1 cellular context compared by ENCODE assay signal in the genomic region with DNA sequence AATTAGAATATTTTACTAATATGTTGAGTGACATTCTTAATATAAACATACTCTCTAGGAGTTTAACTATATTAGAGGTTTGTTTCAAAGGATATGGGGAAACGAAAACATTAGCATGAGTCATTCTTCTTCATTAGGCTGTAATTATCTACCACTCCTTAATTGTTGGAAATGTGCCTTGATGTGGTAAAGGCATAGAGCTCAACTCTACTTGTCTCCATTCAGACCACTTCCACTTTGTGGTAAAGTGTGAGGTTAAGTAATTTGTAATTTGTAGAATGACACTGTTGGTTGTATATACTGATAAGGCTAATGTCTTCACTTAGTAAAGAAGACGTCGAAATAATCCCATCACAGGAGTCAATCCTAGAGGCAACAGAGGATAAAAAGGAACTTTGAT.
A peak's percentile ranks its signal among the peaks of the same experiment; 100 is the strongest.
TF ChIP-seq lines count a peak whose summit lies in the region.

No MANE protein-coding gene starts in this region.

TF ChIP-seq in GM12878, 131 proteins besides CTCF, POLR2A, EP300 and RAD21 (continued from another document):
- TF ChIP-seq BRCA1 (IDR thresholded peaks at IDR 0.05; ENCODE audit: low read depth, low read length) (no peak), BMI1 (IDR thresholded peaks at IDR 0.05; ENCODE audit: borderline replicate concordance) (0 out of 2 replicates have a peak, but pooled peaks have one; percentile 29), YY1 (IDR thresholded peaks at IDR 0.05; ENCODE audit: low read depth, low read length) (no peak), KDM1A (IDR thresholded peaks at IDR 0.05; ENCODE audit: borderline replicate concordance) (no peak), ZNF274 (IDR thresholded peaks at IDR 0.05; ENCODE audit: insufficient read depth, insufficient read length) (no peak), NRF1 (conservative IDR thresholded peaks at IDR 0.05; ENCODE audit: low read depth, low read length) (no peak), YBX1 (IDR thresholded peaks at IDR 0.05) (no peak), ZNF24 (IDR thresholded peaks at IDR 0.05) (no peak), SREBF1 (IDR thresholded peaks at IDR 0.05; ENCODE audit: low read length) (no peak), FOS (IDR thresholded peaks at IDR 0.05; ENCODE audit: borderline replicate concordance, extremely low read depth, insufficient read length) (no peak)
- TF ChIP-seq, protein P1, sequence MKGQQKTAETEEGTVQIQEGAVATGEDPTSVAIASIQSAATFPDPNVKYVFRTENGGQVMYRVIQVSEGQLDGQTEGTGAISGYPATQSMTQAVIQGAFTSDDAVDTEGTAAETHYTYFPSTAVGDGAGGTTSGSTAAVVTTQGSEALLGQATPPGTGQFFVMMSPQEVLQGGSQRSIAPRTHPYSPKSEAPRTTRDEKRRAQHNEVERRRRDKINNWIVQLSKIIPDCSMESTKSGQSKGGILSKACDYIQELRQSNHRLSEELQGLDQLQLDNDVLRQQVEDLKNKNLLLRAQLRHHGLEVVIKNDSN (IDR thresholded peaks at IDR 0.05; ENCODE audit: borderline replicate concordance, extremely low read length, insufficient read depth, low read depth, low read length), result no peak
- TF ChIP-seq, protein P2, sequence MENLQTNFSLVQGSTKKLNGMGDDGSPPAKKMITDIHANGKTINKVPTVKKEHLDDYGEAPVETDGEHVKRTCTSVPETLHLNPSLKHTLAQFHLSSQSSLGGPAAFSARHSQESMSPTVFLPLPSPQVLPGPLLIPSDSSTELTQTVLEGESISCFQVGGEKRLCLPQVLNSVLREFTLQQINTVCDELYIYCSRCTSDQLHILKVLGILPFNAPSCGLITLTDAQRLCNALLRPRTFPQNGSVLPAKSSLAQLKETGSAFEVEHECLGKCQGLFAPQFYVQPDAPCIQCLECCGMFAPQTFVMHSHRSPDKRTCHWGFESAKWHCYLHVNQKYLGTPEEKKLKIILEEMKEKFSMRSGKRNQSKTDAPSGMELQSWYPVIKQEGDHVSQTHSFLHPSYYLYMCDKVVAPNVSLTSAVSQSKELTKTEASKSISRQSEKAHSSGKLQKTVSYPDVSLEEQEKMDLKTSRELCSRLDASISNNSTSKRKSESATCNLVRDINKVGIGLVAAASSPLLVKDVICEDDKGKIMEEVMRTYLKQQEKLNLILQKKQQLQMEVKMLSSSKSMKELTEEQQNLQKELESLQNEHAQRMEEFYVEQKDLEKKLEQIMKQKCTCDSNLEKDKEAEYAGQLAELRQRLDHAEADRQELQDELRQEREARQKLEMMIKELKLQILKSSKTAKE (IDR thresholded peaks at IDR 0.05; ENCODE audit: low read depth, poor library complexity, severe bottlenecking), result no peak
